Comparison of ENCODE assay signal across 5 cellular contexts in genomic region chr16:11220507-11220906, GRCh38. TPM values are rescaled to one million over a fixed set of nuclear protein-coding genes. Genes with fewer than 3 reads are reported as not detected.
"Had no signal": no experiment of that assay in that cellular context is flagged by ENCODE, and none has a peak within 500 bp of the region (broad histone marks: within the 10 kb centered on the region; RNA-seq: fewer than 3 reads in every experiment).

No MANE protein-coding gene starts in this region.

RNA-seq across cellular contexts. Expression of gene TNP2, which starts 48.6 kb away (rescaled TPM):
- total RNA-seq: GM23338, H1, H9, HT-29 had no signal
- polyA plus RNA-seq: GM23338, H1, IgD-negative memory B cell had no signal

RNA-seq across cellular contexts. Expression of gene PRM3, which starts 52.9 kb away (rescaled TPM):
- total RNA-seq: GM23338, H1, H9, HT-29 had no signal
- polyA plus RNA-seq: GM23338, H1, IgD-negative memory B cell had no signal

RNA-seq across cellular contexts. Expression of gene PRM2, which starts 55.8 kb away (rescaled TPM):
- total RNA-seq: GM23338, H1, H9, HT-29 had no signal
- polyA plus RNA-seq: GM23338, H1, IgD-negative memory B cell had no signal
